10 cellular contexts compared by ENCODE assay signal in genomic region chr11:74754507-74755255, GRCh38. TPM values are rescaled to one million over a fixed set of nuclear protein-coding genes. Genes with fewer than 3 reads are reported as not detected.
DNase-seq lines count a peak whose midpoint lies in the region; ATAC-seq and TF ChIP-seq lines count a peak whose summit lies in the region.
"Had no signal": no experiment of that assay in that cellular context is flagged by ENCODE, and none has a peak within 500 bp of the region (broad histone marks: within the 10 kb centered on the region; RNA-seq: fewer than 3 reads in every experiment).

No MANE protein-coding gene starts in this region.

- in situ Hi-C loops in HAP-1 (cut with MboI; ENCODE audit: low sequenced_read_pairs), result no loop called here

- TF ChIP-seq CTCF in AG10803 (conservative IDR thresholded peaks at IDR 0.05; ENCODE audit: low read length), result no peak
- no peak for TF ChIP-seq CTCF in HCT116 (IDR thresholded peaks at IDR 0.05 in 2 of 3, conservative IDR thresholded peaks at IDR 0.05 in 1 of 3; ENCODE audit: borderline replicate concordance in 1 of 3, insufficient read depth in 1 of 3, low read depth in 2 of 3, low read length in 2 of 3)

- no peaks in the 10 kb centered on the region for H3K9me2 ChIP-seq in HCT116 (ENCODE audit: insufficient read depth)

- no peaks in the 10 kb centered on the region for H3K9me3 ChIP-seq in HCT116 (ENCODE audit: control insufficient read depth in 1 of 2, insufficient read depth in 1 of 2, low read depth in 1 of 2, low read length in 2 of 2)
- no peaks in the 10 kb centered on the region for H3K9me3 ChIP-seq in adipocyte (ENCODE audit: control insufficient read depth, low read length)
- H3K9me3 ChIP-seq in HAP-1, result no peaks in the 10 kb centered on the region
- H3K9me3 ChIP-seq: Peyer's patch had no signal

- TF ChIP-seq RAD21 in HCT116 (IDR thresholded peaks at IDR 0.05; ENCODE audit: low read depth), result no peak

- intact Hi-C loops in HCT116 (cut with micrococcal nuclease), result no loop called here

- H3K27ac ChIP-seq in HCT116 (ENCODE audit: low read depth, low read length), result no peak overlapping the region

- POLR2A ChIA-PET in HCT116 (lab: Charles Lee), result no interaction called here

- RAD21 ChIA-PET in HCT116 (lab: Charles Lee; ENCODE audit: low non-redundant PET in 1 of 2, low total read pairs in 2 of 2, uncharacterized antibody in 2 of 2, unreplicated experiment in 2 of 2), result no interaction called here

- H3K4me1 ChIP-seq in HCT116 (ENCODE audit: control insufficient read depth in 1 of 2, insufficient read depth in 2 of 2, low read length in 2 of 2) (peaks cover 6 to 26% of the 10 kb centered on the region in 2 experiments), adipocyte (ENCODE audit: control insufficient read depth, insufficient read depth, low read length) (peaks cover 37% of the 10 kb centered on the region), HAP-1 (peaks cover 22% of the 10 kb centered on the region)

- no peak for TF ChIP-seq POLR2A in HCT116 (IDR thresholded peaks at IDR 0.05; ENCODE audit: borderline replicate concordance, extremely low read depth, insufficient read depth, insufficient read length)

- H3K9ac ChIP-seq in HCT116 (ENCODE audit: low read length), result no peak overlapping the region
- H3K9ac ChIP-seq in adipocyte (ENCODE audit: low read length), result peak overlapping the region; percentile 48

- peak; percentile 89 for DNase-seq in AG10803 (ENCODE audit: low read depth)
- no peak for DNase-seq in HCT116 (ENCODE audit: low read depth, low spot score)
- DNase-seq in adipocyte (ENCODE audit: low read depth), result peak; percentile 84
- peak; percentile 92 for DNase-seq in kidney tubule cell (ENCODE audit: low spot score)
- no peak for DNase-seq in NCI-H1417 treated with DMSO at 0.1 percent for 48 hours (lab: John Stamatoyannopoulos, UW)
- DNase-seq in NCI-H2171 treated with DMSO at 0.1 percent for 48 hours (lab: John Stamatoyannopoulos, UW), result no peak
- DNase-seq in HAP-1 (ENCODE audit: low spot score in 2 of 2), result no peak
- DNase-seq: Peyer's patch had no signal

- H3K79me2 ChIP-seq in HCT116 (ENCODE audit: insufficient read depth, low read length), result peaks cover 71% of the 10 kb centered on the region

- H2AFZ ChIP-seq in HCT116 (ENCODE audit: low read depth, low read length, poor library complexity, severe bottlenecking), result no peak overlapping the region

- ATAC-seq in HCT116 (no peak), GM18520 (IDR thresholded peaks at IDR 0.05; ENCODE audit: unreplicated experiment) (no peak)

- H3K4me3 ChIP-seq in AG10803 (ENCODE audit: low read length) (peak overlapping the region; percentile 10; the same call in 1 of the 2 replicates), HCT116 (replicated peaks in 1 of 2; ENCODE audit: low read depth in 1 of 2, low read length in 2 of 2) (no peak overlapping the region), adipocyte (ENCODE audit: low read length) (peak overlapping the region; percentile 54), HAP-1 (no peak overlapping the region)

- H3K4me2 ChIP-seq in HCT116 (ENCODE audit: low read length), result peak overlapping the region; percentile 26

- H4K20me1 ChIP-seq in HCT116 (ENCODE audit: insufficient read depth), result peaks cover 4% of the 10 kb centered on the region; the same call in 1 of the 2 replicates

- no TSS peak for BruUV-seq in HCT116 (replicated peaks; lab: Mats Ljungman, UMichigan)

- CTCF ChIA-PET in HCT116 (lab: Charles Lee), result interaction anchor here (1.5 kb wide), 1 partner anchor 15 kb away, joined by 5 read pairs; no protein-coding TSS in a partner anchor

- H3K27me3 ChIP-seq in HCT116 (ENCODE audit: insufficient read depth, low read length) (no peaks in the 10 kb centered on the region), adipocyte (replicated peaks; ENCODE audit: control insufficient read depth, insufficient read depth, low read length) (no peaks in the 10 kb centered on the region), HAP-1 (ENCODE audit: low read depth) (no peaks in the 10 kb centered on the region)
- H3K27me3 ChIP-seq: Peyer's patch had no signal

- H3K36me3 ChIP-seq in HCT116 (ENCODE audit: control insufficient read depth in 1 of 2, insufficient read depth in 2 of 2, low read length in 2 of 2), result no peaks in the 10 kb centered on the region
- no peaks in the 10 kb centered on the region for H3K36me3 ChIP-seq in adipocyte (ENCODE audit: control insufficient read depth, insufficient read depth, low read length, severe bottlenecking)
- H3K36me3 ChIP-seq in HAP-1 (replicated peaks), result no peaks in the 10 kb centered on the region
- H3K36me3 ChIP-seq: Peyer's patch had no signal

TF ChIP-seq in HCT116, 20 proteins besides CTCF, POLR2A, EP300 and RAD21:
- no peak for TF ChIP-seq CBX3 (IDR thresholded peaks at IDR 0.05; ENCODE audit: low read depth)
- TF ChIP-seq, protein P1, sequence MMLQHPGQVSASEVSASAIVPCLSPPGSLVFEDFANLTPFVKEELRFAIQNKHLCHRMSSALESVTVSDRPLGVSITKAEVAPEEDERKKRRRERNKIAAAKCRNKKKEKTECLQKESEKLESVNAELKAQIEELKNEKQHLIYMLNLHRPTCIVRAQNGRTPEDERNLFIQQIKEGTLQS (IDR thresholded peaks at IDR 0.05), result no peak
- TF ChIP-seq MAX (IDR thresholded peaks at IDR 0.05), result no peak
- TF ChIP-seq CEBPB (IDR thresholded peaks at IDR 0.05; ENCODE audit: low read depth), result no peak
- TF ChIP-seq, protein P2, sequence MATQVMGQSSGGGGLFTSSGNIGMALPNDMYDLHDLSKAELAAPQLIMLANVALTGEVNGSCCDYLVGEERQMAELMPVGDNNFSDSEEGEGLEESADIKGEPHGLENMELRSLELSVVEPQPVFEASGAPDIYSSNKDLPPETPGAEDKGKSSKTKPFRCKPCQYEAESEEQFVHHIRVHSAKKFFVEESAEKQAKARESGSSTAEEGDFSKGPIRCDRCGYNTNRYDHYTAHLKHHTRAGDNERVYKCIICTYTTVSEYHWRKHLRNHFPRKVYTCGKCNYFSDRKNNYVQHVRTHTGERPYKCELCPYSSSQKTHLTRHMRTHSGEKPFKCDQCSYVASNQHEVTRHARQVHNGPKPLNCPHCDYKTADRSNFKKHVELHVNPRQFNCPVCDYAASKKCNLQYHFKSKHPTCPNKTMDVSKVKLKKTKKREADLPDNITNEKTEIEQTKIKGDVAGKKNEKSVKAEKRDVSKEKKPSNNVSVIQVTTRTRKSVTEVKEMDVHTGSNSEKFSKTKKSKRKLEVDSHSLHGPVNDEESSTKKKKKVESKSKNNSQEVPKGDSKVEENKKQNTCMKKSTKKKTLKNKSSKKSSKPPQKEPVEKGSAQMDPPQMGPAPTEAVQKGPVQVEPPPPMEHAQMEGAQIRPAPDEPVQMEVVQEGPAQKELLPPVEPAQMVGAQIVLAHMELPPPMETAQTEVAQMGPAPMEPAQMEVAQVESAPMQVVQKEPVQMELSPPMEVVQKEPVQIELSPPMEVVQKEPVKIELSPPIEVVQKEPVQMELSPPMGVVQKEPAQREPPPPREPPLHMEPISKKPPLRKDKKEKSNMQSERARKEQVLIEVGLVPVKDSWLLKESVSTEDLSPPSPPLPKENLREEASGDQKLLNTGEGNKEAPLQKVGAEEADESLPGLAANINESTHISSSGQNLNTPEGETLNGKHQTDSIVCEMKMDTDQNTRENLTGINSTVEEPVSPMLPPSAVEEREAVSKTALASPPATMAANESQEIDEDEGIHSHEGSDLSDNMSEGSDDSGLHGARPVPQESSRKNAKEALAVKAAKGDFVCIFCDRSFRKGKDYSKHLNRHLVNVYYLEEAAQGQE (IDR thresholded peaks at IDR 0.05; ENCODE audit: low read depth), result no peak
- TF ChIP-seq JUND (IDR thresholded peaks at IDR 0.05), result no peak
- TF ChIP-seq SP1 (IDR thresholded peaks at IDR 0.05; ENCODE audit: low read depth), result no peak
- TF ChIP-seq YY1 (IDR thresholded peaks at IDR 0.05; ENCODE audit: extremely low read depth, insufficient replicate concordance, low read depth, low read length), result no peak
- no peak for TF ChIP-seq TCF7L2 (IDR thresholded peaks at IDR 0.05; ENCODE audit: borderline replicate concordance, extremely low read depth, insufficient read depth, insufficient read length)
- TF ChIP-seq ELF1 (IDR thresholded peaks at IDR 0.05; ENCODE audit: borderline replicate concordance, low read depth), result no peak

RNA-seq across cellular contexts. Expression of gene RNF169, which starts 6.0 kb away (rescaled TPM):
- 22.5 TPM for total RNA-seq in HCT116 (2021; ENCODE audit: unreplicated experiment)
- polyA plus RNA-seq in HCT116 (2012), result 6.7 and 8.4 TPM in 2 replicates

RNA-seq across cellular contexts. Expression of gene CHRDL2, which starts 23.5 kb away (rescaled TPM):
- total RNA-seq in HCT116 (2021; ENCODE audit: unreplicated experiment), result not detected
- 0.25 TPM in 1 of 2 replicates, not detected in the other for polyA plus RNA-seq in HCT116 (2012)
- total RNA-seq: mononuclear cell, Peyer's patch had no signal

Comparison
In these comparisons a context has a peak if more than half of its experiments do, and no peak if none do; other contexts are left out.
1. DNase-seq: peak in AG10803 (single experiment), adipocyte (single experiment) and kidney tubule cell (single experiment); none in HCT116 (single experiment), NCI-H1417 treated with DMSO at 0.1 percent for 48 hours (single experiment), NCI-H2171 treated with DMSO at 0.1 percent for 48 hours (single experiment) and HAP-1 (0 of 2).
2. H3K4me3 ChIP-seq: peak in AG10803 (single experiment) and adipocyte (single experiment); none in HCT116 (0 of 2) and HAP-1 (single experiment).